11 cellular contexts compared by ENCODE assay signal in the genomic region with DNA sequence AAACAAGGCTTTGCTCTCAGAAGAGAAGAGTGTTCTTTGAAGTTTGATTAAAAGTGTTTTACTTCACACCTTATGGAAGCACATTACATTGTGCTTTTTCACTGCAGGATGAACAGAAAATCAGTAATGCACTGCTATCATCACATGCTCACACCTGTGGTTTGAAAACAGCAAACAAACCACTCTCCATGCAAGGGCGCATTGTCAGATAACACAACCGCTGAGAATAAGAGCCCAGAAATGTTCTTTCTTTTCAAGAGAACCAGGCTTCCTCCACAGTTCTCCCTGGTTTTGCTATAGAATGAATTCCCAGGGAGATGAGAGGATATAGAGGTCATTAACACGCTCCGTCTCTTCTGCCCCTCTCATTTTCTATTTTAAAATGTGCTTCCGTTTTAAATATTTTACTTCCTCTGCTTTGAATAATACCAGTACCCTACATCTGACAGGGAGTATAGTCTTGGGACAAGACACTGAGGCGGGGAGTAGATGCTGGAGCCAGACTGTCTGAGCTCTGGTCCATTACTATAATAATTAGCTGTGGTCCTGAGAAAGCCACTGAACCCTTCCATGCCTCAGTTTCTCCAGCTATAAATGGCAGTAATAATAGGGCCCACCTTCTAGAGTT.
DNase-seq lines count a peak whose midpoint lies in the region; ATAC-seq and TF ChIP-seq lines count a peak whose summit lies in the region.
"Had no signal": no experiment of that assay in that cellular context is flagged by ENCODE, and none has a peak within 500 bp of the region (broad histone marks: within the 10 kb centered on the region; RNA-seq: fewer than 3 reads in every experiment).

No MANE protein-coding gene starts in this region.

- ATAC-seq in activated naive CD8-positive, alpha-beta T cell treated with anti-CD3 and anti-CD28 coated beads, Interleukin-2, amount 50 U/mL, for 24 hours = peak; percentile 24
- ATAC-seq: upper lobe of right lung had no signal

- peak overlapping the region; percentile 8 for H3K4me3 Mint-ChIP-seq in activated T-cell treated with anti-CD3 and anti-CD28 coated beads, Interleukin-2, amount 50 U/mL, for 24 hours
- H3K4me3 Mint-ChIP-seq in activated naive CD8-positive, alpha-beta T cell treated with anti-CD3 and anti-CD28 coated beads, Interleukin-2, amount 50 U/mL, for 24 hours = peak overlapping the region; percentile 25
- H3K4me3 Mint-ChIP-seq in neural crest cell = no peak overlapping the region

- H3K27me3 Mint-ChIP-seq in activated T-cell treated with anti-CD3 and anti-CD28 coated beads, Interleukin-2, amount 50 U/mL, for 24 hours = no peaks in the 10 kb centered on the region
- no peaks in the 10 kb centered on the region for H3K27me3 Mint-ChIP-seq in activated naive CD8-positive, alpha-beta T cell treated with anti-CD3 and anti-CD28 coated beads, Interleukin-2, amount 50 U/mL, for 24 hours
- H3K27me3 Mint-ChIP-seq in neural crest cell (ENCODE audit: low read depth) = no peaks in the 10 kb centered on the region

- H3K27ac Mint-ChIP-seq in activated T-cell treated with anti-CD3 and anti-CD28 coated beads, Interleukin-2, amount 50 U/mL, for 24 hours = peak overlapping the region; percentile 82
- H3K27ac Mint-ChIP-seq in activated naive CD8-positive, alpha-beta T cell treated with anti-CD3 and anti-CD28 coated beads, Interleukin-2, amount 50 U/mL, for 24 hours = peak overlapping the region; percentile 38
- peak overlapping the region; percentile 57 for H3K27ac Mint-ChIP-seq in neural crest cell (ENCODE audit: unreplicated experiment)

- peaks cover 32% of the 10 kb centered on the region for H3K4me1 Mint-ChIP-seq in activated T-cell treated with anti-CD3 and anti-CD28 coated beads, Interleukin-2, amount 50 U/mL, for 24 hours (ENCODE audit: low read depth)
- peaks cover 34% of the 10 kb centered on the region for H3K4me1 Mint-ChIP-seq in activated naive CD8-positive, alpha-beta T cell treated with anti-CD3 and anti-CD28 coated beads, Interleukin-2, amount 50 U/mL, for 24 hours
- H3K4me1 Mint-ChIP-seq in neural crest cell = peaks cover 11% of the 10 kb centered on the region

- TF ChIP-seq CTCF in neural crest cell (conservative IDR thresholded peaks at IDR 0.05) = no peak

- no peaks in the 10 kb centered on the region for H3K36me3 Mint-ChIP-seq in activated T-cell treated with anti-CD3 and anti-CD28 coated beads, Interleukin-2, amount 50 U/mL, for 24 hours (ENCODE audit: low read depth)
- H3K36me3 Mint-ChIP-seq in activated naive CD8-positive, alpha-beta T cell treated with anti-CD3 and anti-CD28 coated beads, Interleukin-2, amount 50 U/mL, for 24 hours (ENCODE audit: low read depth) = no peaks in the 10 kb centered on the region
- no peaks in the 10 kb centered on the region for H3K36me3 Mint-ChIP-seq in neural crest cell (ENCODE audit: low read depth)

- H3K9me3 Mint-ChIP-seq in activated T-cell treated with anti-CD3 and anti-CD28 coated beads, Interleukin-2, amount 50 U/mL, for 24 hours = no peaks in the 10 kb centered on the region
- H3K9me3 Mint-ChIP-seq in activated naive CD8-positive, alpha-beta T cell treated with anti-CD3 and anti-CD28 coated beads, Interleukin-2, amount 50 U/mL, for 24 hours = no peaks in the 10 kb centered on the region
- H3K9me3 Mint-ChIP-seq in neural crest cell = no peaks in the 10 kb centered on the region

- no peak for DNase-seq in activated T-cell treated with anti-CD3 and anti-CD28 coated beads, Interleukin-2, amount 50 U/mL, for 24 hours
- DNase-seq in activated T-cell treated with anti-CD3 and anti-CD28 coated beads, Interleukin-2, amount 50 U/mL, for 48 hours = no peak
- DNase-seq in MV-4-11 (lab: John Stamatoyannopoulos, UW) (peak; percentile 9), neural crest cell (ENCODE audit: low read depth, low spot score) (no peak), NCI-H1092 (lab: John Stamatoyannopoulos, UW) (no peak), putamen (ENCODE audit: low spot score) (no peak)
- no peak for DNase-seq in activated naive CD8-positive, alpha-beta T cell treated with anti-CD3 and anti-CD28 coated beads, Interleukin-2, amount 50 U/mL, for 24 hours
- no peak for DNase-seq in stimulated activated CD4-positive, alpha-beta T cell treated with anti-CD3 and anti-CD28 coated beads, Interleukin-4, amount 100 ng/mL, for 4 hours
- DNase-seq: DND-41, NCI-H1092 treated with DMSO at 0.1 percent for 48 hours, upper lobe of right lung had no signal
